Comparison of ENCODE assay signal across 7 cellular contexts in the genomic region with DNA sequence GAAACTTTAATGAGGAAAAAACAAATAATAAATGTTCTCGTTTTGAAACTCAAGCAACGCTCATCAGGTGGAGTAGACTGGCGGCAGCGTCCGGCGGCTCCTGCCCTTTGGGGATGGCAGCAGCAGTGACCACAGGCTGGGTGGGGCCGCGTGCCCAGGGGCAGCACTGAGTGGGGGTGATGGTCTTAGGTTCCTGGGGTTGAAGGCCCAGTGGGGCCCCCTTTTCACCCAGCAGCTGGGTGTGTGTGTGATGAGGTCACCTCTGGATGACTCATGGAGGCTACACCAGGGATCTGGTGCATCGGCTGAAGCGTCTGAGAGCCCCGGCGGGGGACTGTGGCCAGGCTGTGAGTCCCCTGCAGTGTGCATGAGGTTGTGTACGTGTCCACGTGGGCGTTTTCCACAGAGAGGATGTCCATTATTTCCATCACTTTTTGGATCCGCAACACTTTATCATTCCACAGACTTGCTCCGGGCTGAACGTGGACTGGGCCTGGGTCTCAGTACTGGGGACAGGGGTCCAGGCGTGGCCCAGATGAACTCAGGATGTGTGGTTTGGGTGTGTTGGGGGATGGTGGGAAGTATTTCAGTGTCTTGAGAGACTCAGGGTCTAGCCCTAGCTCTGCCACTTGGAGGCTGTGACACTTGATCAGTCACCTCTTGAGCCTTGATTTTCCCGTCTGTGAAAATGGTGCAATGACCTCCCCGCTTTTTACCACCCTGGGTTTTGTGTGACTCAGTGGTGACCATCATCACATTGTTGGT. TPM values are rescaled to one million over a fixed set of nuclear protein-coding genes. Genes with fewer than 3 reads are reported as not detected.
DNase-seq lines count a peak whose midpoint lies in the region; ATAC-seq, FAIRE-seq and TF ChIP-seq lines count a peak whose summit lies in the region.

No MANE protein-coding gene starts in this region.

- no CpG with 5 or more reads among the region's 21 CpGs for WGBS in H9 (ENCODE audit: extremely low coverage, insufficient read length, low lambda C conversion rate)

- no peak overlapping the region for H3T11ph ChIP-seq in H9 (ENCODE audit: low read length)

- DNase-seq in H9 (no peak), T-helper 17 cell (no peak), glutamatergic neuron (peak; percentile 47), kidney (no peak)

- H3K9me3 Mint-ChIP-seq in H9: no peaks in the 10 kb centered on the region
- peaks cover 8% of the 10 kb centered on the region for H3K9me3 Mint-ChIP-seq in glutamatergic neuron (ENCODE audit: unreplicated experiment)

- no peak overlapping the region for H2BK15ac ChIP-seq in H9 (ENCODE audit: low read depth, low read length)

- H2BK12ac ChIP-seq in H9 (ENCODE audit: insufficient read length, low read depth, low read length): no peak overlapping the region

- H3K4me3 ChIP-seq in stomach smooth muscle (ENCODE audit: low read length in 2 of 2) (no peak overlapping the region), kidney (ENCODE audit: low read length in 2 of 2) (no peak overlapping the region)

- ATAC-seq in T-helper 17 cell (no peak), GM21381 (IDR thresholded peaks at IDR 0.05; ENCODE audit: unreplicated experiment) (no peak), HG03045 (IDR thresholded peaks at IDR 0.05; ENCODE audit: unreplicated experiment) (no peak)

- H3K27me3 ChIP-seq in H9 (ENCODE audit: insufficient read depth, low read length) (no peaks in the 10 kb centered on the region), stomach smooth muscle (ENCODE audit: control insufficient read depth in 1 of 2, insufficient read depth in 2 of 2, low read length in 2 of 2) (peaks cover 2% of the 10 kb centered on the region in 2 donors)

- H3K9ac ChIP-seq in H9 (ENCODE audit: extremely low read depth, insufficient read length, low read length) (no peak overlapping the region), stomach smooth muscle (ENCODE audit: low read length in 2 of 2) (no peak overlapping the region), kidney (ENCODE audit: low read length in 2 of 2) (no peak overlapping the region)

- no peak for TF ChIP-seq CTCF in H9 (conservative IDR thresholded peaks at IDR 0.05)
- TF ChIP-seq CTCF in glutamatergic neuron (IDR thresholded peaks at IDR 0.05; ENCODE audit: partially characterized antibody, unreplicated experiment): no peak
- TF ChIP-seq CTCF in kidney (IDR thresholded peaks at IDR 0.05; ENCODE audit: borderline replicate concordance, extremely low read depth, insufficient read depth): no peak

- no peak overlapping the region for H3K23ac ChIP-seq in H9 (ENCODE audit: insufficient read length, low read depth, low read length)

- H3K36me3 Mint-ChIP-seq in H9 (ENCODE audit: insufficient read depth in 1 of 3, low read depth in 3 of 3) (peaks cover 0 to 10% (median 5%) of the 10 kb centered on the region in 3 experiments; a peak in 2 of 7 replicates), T-helper 17 cell (ENCODE audit: low read depth) (no peaks in the 10 kb centered on the region), glutamatergic neuron (ENCODE audit: unreplicated experiment) (no peaks in the 10 kb centered on the region)

- H3K27me3 Mint-ChIP-seq in H9 (ENCODE audit: low read depth): peaks cover 1% of the 10 kb centered on the region
- no peaks in the 10 kb centered on the region for H3K27me3 Mint-ChIP-seq in T-helper 17 cell
- H3K27me3 Mint-ChIP-seq in glutamatergic neuron (ENCODE audit: unreplicated experiment): peaks cover 1% of the 10 kb centered on the region

- H2BK5ac ChIP-seq in H9 (ENCODE audit: insufficient read length, low read length): no peak overlapping the region

- no peak overlapping the region for H3K4ac ChIP-seq in H9 (ENCODE audit: low read depth, low read length)

- H3K4me1 ChIP-seq in H9 (ENCODE audit: insufficient read depth, low read length): no peaks in the 10 kb centered on the region
- H3K4me1 ChIP-seq in stomach smooth muscle (ENCODE audit: control insufficient read depth, insufficient read depth, low read length): peaks cover 54% of the 10 kb centered on the region
- peaks cover 6 to 14% of the 10 kb centered on the region in 2 donors for H3K4me1 ChIP-seq in kidney (ENCODE audit: control insufficient read depth in 1 of 2, insufficient read depth in 1 of 2, low read depth in 1 of 2, low read length in 2 of 2)

- no peaks in the 10 kb centered on the region for H3K79me2 ChIP-seq in H9 (ENCODE audit: insufficient read depth, low read length)

- H3K4me2 ChIP-seq in H9 (ENCODE audit: insufficient read depth, insufficient read length, low read length): no peak overlapping the region

- no peak overlapping the region for H4K5ac ChIP-seq in H9 (ENCODE audit: insufficient read length, low read depth, low read length)

- intact Hi-C loops in kidney (cut with DNase I): no loop called here

- H3K18ac ChIP-seq in H9 (ENCODE audit: insufficient read length, low read depth, low read length): no peak overlapping the region

- no peak overlapping the region for H2BK20ac ChIP-seq in H9 (ENCODE audit: low read depth, low read length, poor library complexity, severe bottlenecking)

- H2BK120ac ChIP-seq in H9 (ENCODE audit: low read depth, low read length, poor library complexity, severe bottlenecking): no peak overlapping the region

- H3K23me2 ChIP-seq in H9 (ENCODE audit: insufficient read length, low read depth, low read length, poor library complexity, severe bottlenecking): no peaks in the 10 kb centered on the region

- H3K9me3 ChIP-seq in H9 (ENCODE audit: control insufficient read depth, low read depth, low read length) (no peaks in the 10 kb centered on the region), T-helper 17 cell (ENCODE audit: control insufficient read depth, low read length, poor library complexity, severe bottlenecking) (no peaks in the 10 kb centered on the region), stomach smooth muscle (ENCODE audit: control insufficient read depth in 2 of 2, low read length in 2 of 2) (no peaks in the 10 kb centered on the region), kidney (ENCODE audit: control insufficient read depth in 1 of 2, low read length in 2 of 2) (no peaks in the 10 kb centered on the region)

- H4K8ac ChIP-seq in H9 (replicated peaks; ENCODE audit: insufficient read length, low read depth, low read length): no peak overlapping the region

- no peaks in the 10 kb centered on the region for H4K20me1 ChIP-seq in H9 (ENCODE audit: control insufficient read depth, insufficient read depth, insufficient read length)

- H2AK5ac ChIP-seq in H9 (ENCODE audit: insufficient read length, low read length): no peak overlapping the region

- FAIRE-seq in kidney (lab: Jason Lieb, UNC): no peak

- no peak overlapping the region for H2AFZ ChIP-seq in H9 (ENCODE audit: low read length)

- H3K27ac Mint-ChIP-seq in H9 (peak overlapping the region in 2 of 3 experiments; percentile 14 to 89; a peak in 2 of 7 replicates), T-helper 17 cell (peak overlapping the region; percentile 95), glutamatergic neuron (ENCODE audit: unreplicated experiment) (peak overlapping the region; percentile 86)

- peaks cover 0 to 7% of the 10 kb centered on the region in 2 donors for H3K36me3 ChIP-seq in stomach smooth muscle (ENCODE audit: control insufficient read depth in 2 of 2, insufficient read depth in 2 of 2, low read length in 2 of 2)
- H3K36me3 ChIP-seq in kidney (ENCODE audit: control insufficient read depth in 1 of 2, insufficient read depth in 2 of 2, low read length in 2 of 2): peaks cover 2 to 5% of the 10 kb centered on the region in 2 donors

- no peak overlapping the region for H4K91ac ChIP-seq in H9 (ENCODE audit: insufficient read length, low read depth, low read length)

- H3K4me3 Mint-ChIP-seq in H9 (no peak overlapping the region), T-helper 17 cell (no peak overlapping the region), glutamatergic neuron (ENCODE audit: unreplicated experiment) (peak overlapping the region; percentile 67)

- H3K4me1 Mint-ChIP-seq in H9: peaks cover 56 to 62% of the 10 kb centered on the region in 2 experiments
- H3K4me1 Mint-ChIP-seq in T-helper 17 cell: peaks cover 46% of the 10 kb centered on the region
- H3K4me1 Mint-ChIP-seq in glutamatergic neuron (ENCODE audit: low read depth, unreplicated experiment): peaks cover 33% of the 10 kb centered on the region

- no peak overlapping the region for H3K14ac ChIP-seq in H9 (ENCODE audit: insufficient read depth, low read length)

- H3K79me1 ChIP-seq in H9 (ENCODE audit: insufficient read depth, low read depth, low read length, poor library complexity, severe bottlenecking): no peaks in the 10 kb centered on the region

- no peak overlapping the region for H3K56ac ChIP-seq in H9 (ENCODE audit: insufficient read length, low read depth, low read length)

- H3K27ac ChIP-seq in H9 (ENCODE audit: insufficient read length, low read depth, low read length) (no peak overlapping the region), stomach smooth muscle (ENCODE audit: low read length) (peak overlapping the region; percentile 91), kidney (ENCODE audit: low read depth in 2 of 2, low read length in 2 of 2) (no peak overlapping the region)

RNA-seq across cellular contexts. Expression of gene LDLRAP1, which starts 25.6 kb away (rescaled TPM):
- total RNA-seq in H9 (2021): 15.7 and 18.9 TPM in 2 replicates
- total RNA-seq in T-helper 17 cell: 10 to 100 TPM; 90.3 to 96.6 TPM
- total RNA-seq in glutamatergic neuron (ENCODE audit: unreplicated experiment): 2.4 TPM
- 26.2 TPM for total RNA-seq in kidney
- polyA plus RNA-seq in kidney (ENCODE audit: insufficient read depth, low read depth, low replicate concordance): 14.4 TPM

RNA-seq across cellular contexts. Expression of gene MAN1C1, which starts 47.6 kb away (rescaled TPM):
- total RNA-seq in H9 (2021) (9.3 and 9.9 TPM in 2 replicates), T-helper 17 cell (10 to 100 TPM; 16.9 to 27.3 TPM), glutamatergic neuron (ENCODE audit: unreplicated experiment) (5.4 TPM), kidney (31.7 TPM)
- polyA plus RNA-seq in kidney (ENCODE audit: insufficient read depth, low read depth, low replicate concordance): 65.5 TPM
